Comparison of ENCODE assay signal across 32 cellular contexts in the genomic region with DNA sequence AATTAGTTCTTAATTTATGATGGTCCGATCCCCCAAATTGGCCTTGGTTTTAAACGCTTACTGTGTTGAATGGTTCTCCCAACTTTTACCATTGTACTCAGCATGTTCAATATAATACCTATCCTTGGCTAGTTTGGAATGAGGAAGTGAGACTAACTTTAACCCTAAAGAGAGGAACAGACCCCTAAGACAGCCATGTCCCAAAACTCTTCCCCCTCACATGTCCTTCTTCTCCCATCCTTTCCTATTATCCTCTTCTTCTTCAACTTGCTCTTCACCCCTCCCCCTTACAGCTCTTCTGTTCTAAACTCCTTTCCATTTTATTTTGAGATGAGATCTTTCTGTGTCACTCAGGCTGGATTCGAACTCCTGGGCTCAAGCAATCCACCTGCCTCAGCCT.
"Had no signal": no experiment of that assay in that cellular context is flagged by ENCODE, and none has a peak within 500 bp of the region (broad histone marks: within the 10 kb centered on the region; RNA-seq: fewer than 3 reads in every experiment).

No MANE protein-coding gene starts in this region.

- FAIRE-seq: islet of Langerhans, kidney had no signal

- DNase-seq: hypothalamus; immature natural killer cell; kidney; left colon; left lung; mesendoderm; naive B cell; natural killer cell; nephron progenitor cell; occipital lobe; retina; right cardiac atrium; stimulated activated CD4-positive, alpha-beta T cell treated with anti-CD3 and anti-CD28 coated beads, Interleukin-12 subunit alpha, Interleukin-12 subunit beta, amount 100 ng/mL, for 4 hours; stimulated activated CD4-positive, alpha-beta T cell treated with anti-CD3 and anti-CD28 coated beads, Interleukin-15, amount 100 ng/mL, for 24 hours; stimulated activated CD4-positive, alpha-beta T cell treated with anti-CD3 and anti-CD28 coated beads, Interleukin-2, amount 100 ng/mL, for 24 hours; stimulated activated CD4-positive, alpha-beta T cell treated with anti-CD3 and anti-CD28 coated beads, Interleukin-4, amount 100 ng/mL, for 1 hour; stimulated activated naive B cell treated with anti-CD40 and anti-IgM and Interleukin-4, amounts not matched to agents 10 μg/mL and 1 μg/mL and 100 μg/mL, for 72 hours; stimulated activated naive CD8-positive, alpha-beta T cell treated with anti-CD3 and anti-CD28 coated beads, Interleukin-15, Interleukin-2, amounts not matched to agents 100 U/mL and 50 U/mL, for 24 hours; stomach; testis; thyroid gland; transverse colon; upper lobe of left lung had no signal

- H3K36me3 ChIP-seq: left lung, neural progenitor cell, neutrophil, prostate gland, stomach, thyroid gland, transverse colon, upper lobe of left lung, vagina had no signal

- H3K4me3 ChIP-seq: left lung, lung, neural progenitor cell, prostate gland, skin epidermis, stomach, testis, thyroid gland, transverse colon, upper lobe of left lung, vagina had no signal

- ATAC-seq: left colon; left lung; natural killer cell; right cardiac atrium; sciatic nerve; stimulated activated naive B cell treated with anti-CD40 and anti-IgM and Interleukin-4, amounts not matched to agents 10 μg/mL and 1 μg/mL and 100 μg/mL, for 72 hours; stimulated activated naive CD8-positive, alpha-beta T cell treated with anti-CD3 and anti-CD28 coated beads, Interleukin-15, Interleukin-2, amounts not matched to agents 100 U/mL and 50 U/mL, for 24 hours had no signal

- H3K4me1 ChIP-seq: left lung, neural progenitor cell, parathyroid adenoma, prostate gland, stomach, testis, transverse colon, upper lobe of left lung, vagina had no signal

- H3K27ac ChIP-seq: left lung, neural progenitor cell, neutrophil, parathyroid adenoma, prostate gland, skin epidermis, stomach, testis, thyroid gland, transverse colon, upper lobe of left lung, vagina had no signal

- H3K9me3 ChIP-seq: left lung, neutrophil, prostate gland, testis, thyroid gland, transverse colon, upper lobe of left lung, vagina had no signal

- H3K27me3 ChIP-seq: left lung, neural progenitor cell, neutrophil, stomach, testis, thyroid gland, transverse colon, upper lobe of left lung, vagina had no signal
